In the genomic region with DNA sequence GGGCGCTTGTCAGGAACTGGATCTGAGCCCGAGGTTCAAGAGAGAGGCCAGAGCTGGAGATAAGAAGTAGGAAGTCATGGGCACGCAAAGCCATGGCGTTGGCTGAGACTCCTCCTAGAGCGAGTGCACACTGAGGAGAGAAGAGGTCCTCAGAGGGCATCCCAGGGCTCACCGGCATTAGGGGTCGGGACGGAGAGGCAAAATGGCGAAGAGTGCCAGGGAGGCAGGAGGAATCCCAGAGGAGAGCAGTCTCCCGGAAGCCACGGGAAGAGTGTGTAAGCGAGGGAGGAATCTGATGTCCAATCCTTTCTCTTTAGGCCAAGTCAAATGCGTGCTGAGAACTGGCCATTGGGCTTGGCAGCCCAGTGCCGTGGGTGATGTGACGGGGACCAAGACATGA, we compare ENCODE assay signal across 19 cellular contexts. TPM values are rescaled to one million over a fixed set of nuclear protein-coding genes. Genes with fewer than 3 reads are reported as not detected.
A peak's percentile ranks its signal among the peaks of the same experiment; 100 is the strongest.
DNase-seq lines count a peak whose midpoint lies in the region; ATAC-seq and TF ChIP-seq lines count a peak whose summit lies in the region.
"Had no signal": no experiment of that assay in that cellular context is flagged by ENCODE, and none has a peak within 500 bp of the region (broad histone marks: within the 10 kb centered on the region; RNA-seq: fewer than 3 reads in every experiment).

No MANE protein-coding gene starts in this region.

- no peaks in the 10 kb centered on the region for H3K9me3 ChIP-seq in CD4-positive, CD25-positive, alpha-beta regulatory T cell (ENCODE audit: control insufficient read depth in 2 of 2, low read length in 2 of 2)
- H3K9me3 ChIP-seq in Loucy (ENCODE audit: insufficient read depth, low read depth, low read length) (no peaks in the 10 kb centered on the region), right atrium auricular region (no peaks in the 10 kb centered on the region), trophoblast cell (ENCODE audit: insufficient read depth, low read depth, low read length) (no peaks in the 10 kb centered on the region), thyroid gland (no peaks in the 10 kb centered on the region), ascending aorta (no peaks in the 10 kb centered on the region)
- H3K9me3 ChIP-seq: breast epithelium had no signal

- no peak overlapping the region for H2BK5ac ChIP-seq in trophoblast cell (ENCODE audit: low read depth, low read length, poor library complexity)

- peak overlapping the region; percentile 27 for H3K23ac ChIP-seq in trophoblast cell (ENCODE audit: low read length)

- no peak overlapping the region for H3K4me3 ChIP-seq in CD4-positive, CD25-positive, alpha-beta regulatory T cell (ENCODE audit: low read depth, low read length)
- H3K4me3 ChIP-seq in Loucy (ENCODE audit: low read length, poor library complexity, severe bottlenecking) (no peak overlapping the region), right atrium auricular region (no peak overlapping the region), trophoblast cell (ENCODE audit: low read depth, low read length) (no peak overlapping the region), thyroid gland (replicated peaks in 1 of 3) (no peak overlapping the region), ascending aorta (no peak overlapping the region)
- H3K4me3 ChIP-seq: breast epithelium, lung had no signal

- H4K8ac ChIP-seq in trophoblast cell (ENCODE audit: low read depth, low read length), result no peak overlapping the region

- H3K4me2 ChIP-seq in Loucy (ENCODE audit: low read depth, low read length, poor library complexity, severe bottlenecking) (peak overlapping the region; percentile 98), trophoblast cell (ENCODE audit: low read length) (no peak overlapping the region)

- no peaks in the 10 kb centered on the region for H4K20me1 ChIP-seq in Loucy (ENCODE audit: insufficient read depth, low read length, poor library complexity, severe bottlenecking)

- no peak for DNase-seq in CD4-positive, CD25-positive, alpha-beta regulatory T cell
- DNase-seq in right atrium auricular region (ENCODE audit: low spot score), result no peak
- no peak for DNase-seq in trophoblast cell
- DNase-seq in thyroid gland, result no peak
- DNase-seq in middle frontal gyrus (ENCODE audit: extremely low spot score, low spot score), result no peak
- no peak for DNase-seq in ascending aorta (ENCODE audit: low spot score in 2 of 2)
- DNase-seq: activated CD8-positive, alpha-beta memory T cell treated with anti-CD3 and anti-CD28 coated beads, Interleukin-2, amount 50 U/mL, for 4 hours; activated naive CD4-positive, alpha-beta T cell treated with anti-CD3 and anti-CD28 coated beads, Interleukin-2, amount 50 U/mL, for 16 hours; effector CD4-positive, alpha-beta T cell; NCI-H2107; NCI-H774; stimulated activated naive CD8-positive, alpha-beta T cell treated with anti-CD3 and anti-CD28 coated beads, Interleukin-15, Interleukin-2, amounts not matched to agents 100 U/mL and 50 U/mL, for 24 hours; T-cell had no signal

- H3K9ac ChIP-seq in Loucy (ENCODE audit: low read depth, low read length, poor library complexity, severe bottlenecking) (no peak overlapping the region), trophoblast cell (ENCODE audit: low read length) (no peak overlapping the region)

- no peaks in the 10 kb centered on the region for H3F3A ChIP-seq in Loucy (ENCODE audit: low read depth)

- no peak overlapping the region for H3K27ac ChIP-seq in CD4-positive, CD25-positive, alpha-beta regulatory T cell (ENCODE audit: insufficient read depth, low read length, poor library complexity, severe bottlenecking)
- peak overlapping the region; percentile 62 to 72 for H3K27ac ChIP-seq in right atrium auricular region
- H3K27ac ChIP-seq in trophoblast cell (ENCODE audit: low read depth, low read length), result no peak overlapping the region
- H3K27ac ChIP-seq in thyroid gland, result peak overlapping the region in 1 of 3 donors; percentile 65
- H3K27ac ChIP-seq in ascending aorta, result no peak overlapping the region

- no peaks in the 10 kb centered on the region for H3K27me3 ChIP-seq in CD4-positive, CD25-positive, alpha-beta regulatory T cell (ENCODE audit: control insufficient read depth, insufficient read depth, low read length)
- H3K27me3 ChIP-seq in Loucy (ENCODE audit: insufficient read depth, low read length, poor library complexity, severe bottlenecking), result no peaks in the 10 kb centered on the region
- H3K27me3 ChIP-seq in right atrium auricular region, result no peaks in the 10 kb centered on the region
- H3K27me3 ChIP-seq in trophoblast cell (ENCODE audit: insufficient read depth, low read length), result no peaks in the 10 kb centered on the region
- no peaks in the 10 kb centered on the region for H3K27me3 ChIP-seq in thyroid gland
- no peaks in the 10 kb centered on the region for H3K27me3 ChIP-seq in ascending aorta
- H3K27me3 ChIP-seq: breast epithelium had no signal

- peak overlapping the region in 3 of 4 donors; percentile 37 to 75 (median 45) for H3K4me3 Mint-ChIP-seq in CD4-positive, CD25-positive, alpha-beta regulatory T cell

- peak overlapping the region in 2 of 3 donors; percentile 70 to 98 for H3K27ac Mint-ChIP-seq in CD4-positive, CD25-positive, alpha-beta regulatory T cell

- H3K79me1 ChIP-seq in trophoblast cell (ENCODE audit: low read length), result no peaks in the 10 kb centered on the region

- TF ChIP-seq CTCF in Loucy (conservative IDR thresholded peaks at IDR 0.05; ENCODE audit: low read length) (no peak), right atrium auricular region (IDR thresholded peaks at IDR 0.05) (no peak), thyroid gland (IDR thresholded peaks at IDR 0.05) (no peak), ascending aorta (IDR thresholded peaks at IDR 0.05) (no peak)

- intact Hi-C loops in thyroid gland (cut with DNase I), result no loop called here
- intact Hi-C loops in ascending aorta (cut with DNase I), result no loop called here

- no peak overlapping the region for H2BK120ac ChIP-seq in trophoblast cell (ENCODE audit: insufficient read depth, low read length, poor library complexity)

- no peak for TF ChIP-seq POLR2A in thyroid gland (IDR thresholded peaks at IDR 0.05)

- H3K18ac ChIP-seq in trophoblast cell (ENCODE audit: low read length), result no peak overlapping the region

- H3K4ac ChIP-seq in trophoblast cell (ENCODE audit: low read depth, low read length), result no peak overlapping the region

- peaks cover 12% of the 10 kb centered on the region for H3K4me1 ChIP-seq in CD4-positive, CD25-positive, alpha-beta regulatory T cell (ENCODE audit: control insufficient read depth, insufficient read depth, low read length, poor library complexity, severe bottlenecking)
- peaks cover 16% of the 10 kb centered on the region for H3K4me1 ChIP-seq in Loucy (ENCODE audit: insufficient read depth, low read length, poor library complexity, severe bottlenecking)
- peaks cover 0 to 62% of the 10 kb centered on the region in 2 donors for H3K4me1 ChIP-seq in right atrium auricular region
- H3K4me1 ChIP-seq in trophoblast cell (ENCODE audit: control insufficient read depth in 1 of 2, insufficient read depth in 2 of 2, low read length in 2 of 2), result peaks cover 4 to 10% of the 10 kb centered on the region in 2 experiments
- peaks cover 7 to 24% of the 10 kb centered on the region in 2 donors for H3K4me1 ChIP-seq in thyroid gland
- peaks cover 2 to 4% of the 10 kb centered on the region in 2 donors for H3K4me1 ChIP-seq in ascending aorta
- H3K4me1 ChIP-seq: breast epithelium had no signal

- no peak overlapping the region for H2AK5ac ChIP-seq in trophoblast cell (ENCODE audit: low read length)

- no peaks in the 10 kb centered on the region for H3K9me2 ChIP-seq in Loucy (replicated peaks; ENCODE audit: low read depth, low read length)

- H4K12ac ChIP-seq in trophoblast cell (ENCODE audit: low read depth, low read length), result no peak overlapping the region

- H2BK12ac ChIP-seq in trophoblast cell (ENCODE audit: low read length), result no peak overlapping the region

- H3K14ac ChIP-seq in trophoblast cell (ENCODE audit: low read length), result no peak overlapping the region

- peaks cover 15% of the 10 kb centered on the region for H3K27me3 Mint-ChIP-seq in CD4-positive, CD25-positive, alpha-beta regulatory T cell
- H3K27me3 Mint-ChIP-seq: T-cell had no signal

- peaks cover 7 to 24% (median 12%) of the 10 kb centered on the region in 4 donors for H3K4me1 Mint-ChIP-seq in CD4-positive, CD25-positive, alpha-beta regulatory T cell

- H3K36me3 Mint-ChIP-seq in CD4-positive, CD25-positive, alpha-beta regulatory T cell, result no peaks in the 10 kb centered on the region
- H3K36me3 Mint-ChIP-seq: T-cell had no signal

- H2AFZ ChIP-seq in Loucy (ENCODE audit: low read length) (no peak overlapping the region), trophoblast cell (ENCODE audit: insufficient read depth, low read length, poor library complexity) (no peak overlapping the region)

- peaks cover 13% of the 10 kb centered on the region; the same call in 1 of the 2 replicates for H3K79me2 ChIP-seq in Loucy (ENCODE audit: insufficient read depth, low read length)
- no peaks in the 10 kb centered on the region for H3K79me2 ChIP-seq in trophoblast cell (ENCODE audit: control insufficient read depth, insufficient read depth, low read length, poor library complexity)

- no peaks in the 10 kb centered on the region for H3K36me3 ChIP-seq in CD4-positive, CD25-positive, alpha-beta regulatory T cell (ENCODE audit: control insufficient read depth, insufficient read depth, low read length)
- H3K36me3 ChIP-seq in Loucy (ENCODE audit: insufficient read depth, low read length), result no peaks in the 10 kb centered on the region
- no peaks in the 10 kb centered on the region for H3K36me3 ChIP-seq in right atrium auricular region
- H3K36me3 ChIP-seq in trophoblast cell (ENCODE audit: control insufficient read depth in 1 of 2, insufficient read depth in 2 of 2, low read length in 2 of 2), result no peaks in the 10 kb centered on the region
- H3K36me3 ChIP-seq in thyroid gland, result no peaks in the 10 kb centered on the region
- H3K36me3 ChIP-seq in ascending aorta, result no peaks in the 10 kb centered on the region
- H3K36me3 ChIP-seq: breast epithelium had no signal

- no peak overlapping the region for H4K91ac ChIP-seq in trophoblast cell (ENCODE audit: low read depth, low read length)

- no CpG with 5 or more reads among the region's 15 CpGs for WGBS in trophoblast cell (ENCODE audit: extremely low coverage, insufficient coverage, insufficient read length)
- WGBS in thyroid gland, 2 donors, result 88% methylated on average over 15 of the region's 15 CpGs

- no peaks in the 10 kb centered on the region for H3K9me3 Mint-ChIP-seq in CD4-positive, CD25-positive, alpha-beta regulatory T cell
- H3K9me3 Mint-ChIP-seq: T-cell had no signal

- no peak for ATAC-seq in CD4-positive, CD25-positive, alpha-beta regulatory T cell (ENCODE audit: low read depth in 2 of 2)
- ATAC-seq in GM19467 (IDR thresholded peaks at IDR 0.05; ENCODE audit: unreplicated experiment), result no peak
- ATAC-seq: stimulated activated naive CD8-positive, alpha-beta T cell treated with anti-CD3 and anti-CD28 coated beads, Interleukin-15, Interleukin-2, amounts not matched to agents 100 U/mL and 50 U/mL, for 24 hours; T-cell had no signal

RNA-seq across cellular contexts. Expression of gene EFCC1, which starts 24.0 kb away (rescaled TPM):
- total RNA-seq in CD4-positive, CD25-positive, alpha-beta regulatory T cell, result 0.15 TPM
- not detected for polyA plus RNA-seq in CD4-positive, CD25-positive, alpha-beta regulatory T cell
- total RNA-seq in right atrium auricular region (1 to 10 TPM; 1.2 to 1.5 TPM), thyroid gland (10 to 100 TPM in 2 of 4 donors, 1 to 10 TPM in 2; 3.6 to 16.8 (median 9.9) TPM), ascending aorta (3.6 TPM)
- not detected in 2 replicates for polyA plus RNA-seq in trophoblast cell (2013)
- total RNA-seq: RPMI7951 had no signal

RNA-seq across cellular contexts. Expression of gene CFAP92, which starts 31.2 kb away (rescaled TPM):
- not detected for total RNA-seq in CD4-positive, CD25-positive, alpha-beta regulatory T cell
- polyA plus RNA-seq in CD4-positive, CD25-positive, alpha-beta regulatory T cell, result under 1 TPM in 1 of 4 donors, not detected in 3; 0.28 TPM
- total RNA-seq in right atrium auricular region, result not detected
- polyA plus RNA-seq in trophoblast cell (2013), result 0.10 and 0.15 TPM in 2 replicates
- 1 to 10 TPM in 1 of 4 donors, under 1 TPM in 3; 0.40 to 2.5 (median 0.57) TPM for total RNA-seq in thyroid gland
- not detected for total RNA-seq in ascending aorta

RNA-seq across cellular contexts. Expression of gene GP9, which starts 35.5 kb away (rescaled TPM):
- 3.7 TPM for total RNA-seq in CD4-positive, CD25-positive, alpha-beta regulatory T cell
- not detected for polyA plus RNA-seq in CD4-positive, CD25-positive, alpha-beta regulatory T cell
- total RNA-seq in right atrium auricular region (not detected), thyroid gland (not detected), ascending aorta (not detected)
- not detected in 2 replicates for polyA plus RNA-seq in trophoblast cell (2013)
- total RNA-seq: omental fat pad, RPMI7951, T-cell had no signal

Comparison
In these comparisons a context has a peak if more than half of its experiments do, and no peak if none do; other contexts are left out.
1. H3K27ac ChIP-seq: peak in right atrium auricular region (2 of 2); none in CD4-positive, CD25-positive, alpha-beta regulatory T cell (single experiment), trophoblast cell (single experiment) and ascending aorta (0 of 2).